11 cellular contexts compared by ENCODE assay signal in the genomic region with DNA sequence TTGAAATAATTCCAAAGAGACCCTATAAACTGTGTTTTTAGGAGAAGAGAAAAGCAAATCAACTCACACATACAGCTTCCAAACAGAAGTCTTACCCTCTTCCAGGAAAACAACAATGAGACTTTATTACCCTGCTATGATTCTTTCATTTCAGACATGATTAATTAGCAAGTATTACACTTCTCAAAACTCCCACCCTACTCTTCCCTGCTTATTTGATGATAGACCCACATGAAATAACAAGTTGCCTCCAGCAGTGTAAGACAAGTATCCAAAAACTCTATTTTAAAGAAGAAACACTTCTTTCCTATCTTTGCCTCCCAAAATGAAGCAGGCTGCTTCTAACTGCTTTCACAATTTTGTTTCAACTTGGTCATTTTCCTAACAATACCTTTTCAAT. TPM values are rescaled to one million over a fixed set of nuclear protein-coding genes. Genes with fewer than 3 reads are reported as not detected.
A peak's percentile ranks its signal among the peaks of the same experiment; 100 is the strongest.
DNase-seq lines count a peak whose midpoint lies in the region; ATAC-seq, FAIRE-seq and TF ChIP-seq lines count a peak whose summit lies in the region.
"Had no signal": no experiment of that assay in that cellular context is flagged by ENCODE, and none has a peak within 500 bp of the region (broad histone marks: within the 10 kb centered on the region; RNA-seq: fewer than 3 reads in every experiment).

No MANE protein-coding gene starts in this region.

- H2AFZ ChIP-seq in mammary epithelial cell (ENCODE audit: low read depth, low read length) (peak overlapping the region; percentile 6), HepG2 (ENCODE audit: low read length) (no peak overlapping the region)

- H3K9me3 Mint-ChIP-seq in activated CD4-positive, alpha-beta T cell treated with anti-CD3 and anti-CD28 coated beads, Interleukin-2, amount 10 ng/mL, durations not matched to agents 24 days and 14 days, result no peaks in the 10 kb centered on the region

- DNase-seq in mammary epithelial cell, result no peak
- no peak for DNase-seq in HepG2 (ENCODE audit: low spot score)
- no peak for DNase-seq in activated CD4-positive, alpha-beta T cell treated with anti-CD3 and anti-CD28 coated beads, Interleukin-2, amount 10 ng/mL, durations not matched to agents 24 days and 14 days
- no peak for DNase-seq in upper lobe of left lung
- no peak for DNase-seq in stimulated activated naive CD8-positive, alpha-beta T cell treated with anti-CD3 and anti-CD28 coated beads, Interleukin-15, Interleukin-2, amounts not matched to agents 100 U/mL and 50 U/mL, for 24 hours
- DNase-seq: activated CD4-positive, CD25-positive, alpha-beta regulatory T cell treated with anti-CD3 and anti-CD28 coated beads, Interleukin-2, amount 50 U/mL, for 72 hours; NCI-H2029 treated with DMSO at 0.1 percent for 48 hours had no signal

- H3K4me3 ChIP-seq in HEK293 (ENCODE audit: low read depth, low read length) (no peak overlapping the region), mammary epithelial cell (replicated peaks in 1 of 3; ENCODE audit: insufficient read depth in 1 of 3, low read depth in 2 of 3, low read length in 3 of 3) (peak overlapping the region in 1 of 3 experiments; percentile 1), HepG2 (replicated peaks in 1 of 3; ENCODE audit: insufficient read depth in 1 of 3, low read depth in 2 of 3, low read length in 3 of 3) (no peak overlapping the region), subcutaneous abdominal adipose tissue (ENCODE audit: low read depth in 1 of 5, low read length in 5 of 5) (peak overlapping the region in 3 of 5 donors; percentile 7 to 35 (median 21)), upper lobe of left lung (no peak overlapping the region)

- in situ Hi-C loops in mammary epithelial cell (cut with MboI; ENCODE audit: low sequenced_read_pairs in 2 of 2) (no loop called here), HepG2 (cut with HindIII; ENCODE audit: extremely low pct_ligation_motif_present, low pct_unique_long_range_greater_than_20kb) (no loop called here)

- dilution Hi-C loops in mammary epithelial cell (cut with HindIII; ENCODE audit: low sequenced_read_pairs), result no loop called here

- H3K27me3 ChIP-seq in mammary epithelial cell (ENCODE audit: insufficient read depth, low read length) (no peaks in the 10 kb centered on the region), HepG2 (ENCODE audit: control insufficient read depth in 1 of 2, insufficient read depth in 2 of 2, low read length in 2 of 2) (no peaks in the 10 kb centered on the region; a peak in 1 of 5 replicates), subcutaneous abdominal adipose tissue (ENCODE audit: control insufficient read depth in 5 of 5, insufficient read depth in 4 of 5, low read length in 5 of 5) (no peaks in the 10 kb centered on the region), upper lobe of left lung (no peaks in the 10 kb centered on the region)

- H3K27me3 Mint-ChIP-seq in activated CD4-positive, alpha-beta T cell treated with anti-CD3 and anti-CD28 coated beads, Interleukin-2, amount 10 ng/mL, durations not matched to agents 24 days and 14 days, result peaks cover 16% of the 10 kb centered on the region

- peaks cover 70% of the 10 kb centered on the region for H3K79me2 ChIP-seq in mammary epithelial cell (ENCODE audit: insufficient read depth, low read length)
- H3K79me2 ChIP-seq in HepG2 (ENCODE audit: insufficient read depth, low read length), result peaks cover 63% of the 10 kb centered on the region

- CTCF ChIA-PET in HEK293 (lab: Yijun Ruan, JAX), result interaction anchor here (0.6 to 1.2 kb wide), 3 partner anchors 10 to 388 kb away, joined by 3 read pairs; no protein-coding TSS in a partner anchor
- CTCF ChIA-PET in mammary epithelial cell (lab: Charles Lee; ENCODE audit: low non-redundant PET), result no interaction called here
- CTCF ChIA-PET in HepG2 (lab: Yijun Ruan, JAX; ENCODE audit: low intra/inter-chr PET ratio, low total read pairs), result no interaction called here

- no peak overlapping the region for H3K27ac Mint-ChIP-seq in activated CD4-positive, alpha-beta T cell treated with anti-CD3 and anti-CD28 coated beads, Interleukin-2, amount 10 ng/mL, durations not matched to agents 24 days and 14 days
- H3K27ac Mint-ChIP-seq: CD14-positive monocyte had no signal

- no peaks in the 10 kb centered on the region for H3K36me3 ChIP-seq in HEK293 (ENCODE audit: control insufficient read depth in 2 of 2, insufficient read depth in 1 of 2, low read length in 2 of 2)
- H3K36me3 ChIP-seq in mammary epithelial cell (ENCODE audit: insufficient read depth, low read length), result no peaks in the 10 kb centered on the region
- no peaks in the 10 kb centered on the region for H3K36me3 ChIP-seq in HepG2 (replicated peaks in 1 of 2; ENCODE audit: control insufficient read depth in 1 of 2, insufficient read depth in 2 of 2, low read length in 2 of 2)
- no peaks in the 10 kb centered on the region for H3K36me3 ChIP-seq in subcutaneous abdominal adipose tissue (ENCODE audit: control insufficient read depth in 5 of 5, insufficient read depth in 5 of 5, low read length in 5 of 5)
- no peaks in the 10 kb centered on the region for H3K36me3 ChIP-seq in upper lobe of left lung

- TF ChIP-seq CTCF in HEK293 (tag by site-specific recombination; IDR thresholded peaks at IDR 0.05) (no peak), mammary epithelial cell (conservative IDR thresholded peaks at IDR 0.05 in 1 of 2, IDR thresholded peaks at IDR 0.05 in 1 of 2; ENCODE audit: extremely low read depth in 1 of 2, insufficient read depth in 1 of 2, low read depth in 1 of 2, low read length in 2 of 2) (no peak), HepG2 (CRISPR knock-in tag; IDR thresholded peaks at IDR 0.05) (no peak), upper lobe of left lung (IDR thresholded peaks at IDR 0.05) (no peak)

- no peak for ATAC-seq in HepG2
- ATAC-seq in upper lobe of left lung (ENCODE audit: low FRiP score in 2 of 2), result no peak
- no peak for ATAC-seq in stimulated activated naive CD8-positive, alpha-beta T cell treated with anti-CD3 and anti-CD28 coated beads, Interleukin-15, Interleukin-2, amounts not matched to agents 100 U/mL and 50 U/mL, for 24 hours
- no peak for ATAC-seq in HG03095 (IDR thresholded peaks at IDR 0.05; ENCODE audit: unreplicated experiment)

- TF ChIP-seq EP300 in HepG2 (IDR thresholded peaks at IDR 0.05; ENCODE audit: low read depth in 2 of 2, low read length in 2 of 2) (no peak), HepG2 (CRISPR knock-in tag; IDR thresholded peaks at IDR 0.05; ENCODE audit: borderline replicate concordance) (no peak), upper lobe of left lung (IDR thresholded peaks at IDR 0.05) (no peak)

- BruUV-seq in mammary epithelial cell (replicated peaks; lab: Mats Ljungman, UMichigan), result no TSS peak
- BruUV-seq in HepG2 (replicated peaks; lab: Mats Ljungman, UMichigan), result no TSS peak

- H3K4me3 Mint-ChIP-seq in activated CD4-positive, alpha-beta T cell treated with anti-CD3 and anti-CD28 coated beads, Interleukin-2, amount 10 ng/mL, durations not matched to agents 24 days and 14 days, result no peak overlapping the region

- POLR2A ChIA-PET in HEK293 (lab: Yijun Ruan, JAX), result no interaction called here
- POLR2A ChIA-PET in HepG2 (lab: Yijun Ruan, JAX), result no interaction called here

- H3K9me3 ChIP-seq in HEK293 (ENCODE audit: control insufficient read depth, insufficient read depth, low read depth, low read length) (no peaks in the 10 kb centered on the region), mammary epithelial cell (replicated peaks; ENCODE audit: insufficient read depth, low read length) (no peaks in the 10 kb centered on the region), HepG2 (ENCODE audit: low read length) (no peaks in the 10 kb centered on the region), subcutaneous abdominal adipose tissue (ENCODE audit: control insufficient read depth in 5 of 5, low read length in 5 of 5) (no peaks in the 10 kb centered on the region), upper lobe of left lung (no peaks in the 10 kb centered on the region)

- no peaks in the 10 kb centered on the region for H3K4me1 Mint-ChIP-seq in activated CD4-positive, alpha-beta T cell treated with anti-CD3 and anti-CD28 coated beads, Interleukin-2, amount 10 ng/mL, durations not matched to agents 24 days and 14 days

- H4K20me1 ChIP-seq in mammary epithelial cell (ENCODE audit: insufficient read depth, low read length) (no peaks in the 10 kb centered on the region), HepG2 (ENCODE audit: insufficient read depth, low read length) (no peaks in the 10 kb centered on the region)

- H3K27ac ChIP-seq in HEK293 (ENCODE audit: extremely low read depth, low read depth, low read length) (no peak overlapping the region), mammary epithelial cell (ENCODE audit: insufficient read depth, low read depth, low read length) (no peak overlapping the region), HepG2 (ENCODE audit: extremely low read length, insufficient read depth, low read length) (no peak overlapping the region), subcutaneous abdominal adipose tissue (ENCODE audit: low read depth, low read length) (peak overlapping the region; percentile 89), upper lobe of left lung (peak overlapping the region in 2 of 4 donors; percentile 55 to 58)

- H3K36me3 Mint-ChIP-seq in activated CD4-positive, alpha-beta T cell treated with anti-CD3 and anti-CD28 coated beads, Interleukin-2, amount 10 ng/mL, durations not matched to agents 24 days and 14 days (ENCODE audit: low read depth), result peaks cover 2% of the 10 kb centered on the region

- H3K4me1 ChIP-seq in HEK293 (ENCODE audit: control insufficient read depth, insufficient read depth, low read length) (peaks cover 10% of the 10 kb centered on the region), mammary epithelial cell (ENCODE audit: insufficient read depth, low read length) (peaks cover 12% of the 10 kb centered on the region), HepG2 (ENCODE audit: insufficient read depth, low read length) (peaks cover 38% of the 10 kb centered on the region), subcutaneous abdominal adipose tissue (ENCODE audit: control insufficient read depth in 5 of 5, insufficient read depth in 5 of 5, low read length in 5 of 5) (peaks cover 0 to 41% (median 14%) of the 10 kb centered on the region in 5 donors), upper lobe of left lung (peaks cover 0 to 6% (median 0%) of the 10 kb centered on the region in 4 donors)

- no peak for TF ChIP-seq RAD21 in HepG2 (CRISPR knock-in tag; IDR thresholded peaks at IDR 0.05)

- intact Hi-C loops in mammary epithelial cell (cut with micrococcal nuclease), result loop anchor here (10.0 kb wide), 1 partner anchor 703 kb away; no protein-coding TSS in a partner anchor
- intact Hi-C loops in HepG2 (cut with micrococcal nuclease; ENCODE audit: unreplicated experiment), result no loop called here
- intact Hi-C loops in activated CD4-positive, alpha-beta T cell treated with anti-CD3 and anti-CD28 coated beads, Interleukin-2, amount 10 ng/mL, durations not matched to agents 24 days and 14 days (cut with micrococcal nuclease), result no loop called here

- no peak for FAIRE-seq in HepG2 (lab: Jason Lieb, UNC)

- H3K4me2 ChIP-seq in mammary epithelial cell (ENCODE audit: insufficient read depth, low read depth, low read length) (peak overlapping the region; percentile 81), HepG2 (ENCODE audit: low read depth, low read length) (peak overlapping the region; percentile 36; the same call in 1 of the 2 replicates)

- TF ChIP-seq POLR2A in HepG2 (IDR thresholded peaks at IDR 0.05; ENCODE audit: insufficient read depth in 1 of 2, low read depth in 2 of 2, low read length in 2 of 2), result no peak
- no peak for TF ChIP-seq POLR2A in upper lobe of left lung (IDR thresholded peaks at IDR 0.05)

- H3K9ac ChIP-seq in mammary epithelial cell (ENCODE audit: insufficient read depth, low read length), result no peak overlapping the region
- no peak overlapping the region for H3K9ac ChIP-seq in HepG2 (ENCODE audit: insufficient read depth, low read depth, low read length)
- H3K9ac ChIP-seq in subcutaneous abdominal adipose tissue (ENCODE audit: low read length in 5 of 5), result peak overlapping the region in 2 of 5 donors; percentile 56 to 86

RNA-seq across cellular contexts. Expression of a gene that starts 4.1 kb away (rescaled TPM):
- total RNA-seq in mammary epithelial cell, result 10 to 100 TPM in 1 of 2 donors, 1 to 10 TPM in 1; 2.5 to 10.7 TPM
- polyA plus RNA-seq in mammary epithelial cell, result 2.7 TPM
- polyA minus RNA-seq in mammary epithelial cell, result 6.9 TPM
- 6.6 and 11.6 TPM in 2 replicates for total RNA-seq in HepG2 (2016; rRNA removed; fragmentation: Illumina TruSeq; extraction: Trizol)
- total RNA-seq in HepG2 (2016; cell fraction: cytosol; rRNA removed; fragmentation: Illumina TruSeq; extraction: Trizol; ENCODE audit: low read depth), result 0.81 and 1.4 TPM in 2 replicates
- 6.1 and 11.5 TPM in 2 replicates for total RNA-seq in HepG2 (2016; cell fraction: insoluble cytoplasmic fraction; rRNA removed; fragmentation: Illumina TruSeq; extraction: Trizol)
- total RNA-seq in HepG2 (2016; cell fraction: membrane; rRNA removed; fragmentation: Illumina TruSeq; extraction: Trizol), result 3.7 and 3.9 TPM in 2 replicates
- 13.5 and 18.6 TPM in 2 replicates for total RNA-seq in HepG2 (2016; cell fraction: nucleus; rRNA removed; fragmentation: Illumina TruSeq; extraction: Trizol)
- polyA plus RNA-seq in HepG2 (2011; rRNA removed), result 5.3 and 6.7 TPM in 2 replicates
- 2.8 and 3.5 TPM in 2 replicates for polyA plus RNA-seq in HepG2 (2011; cell fraction: cytosol; rRNA removed)
- polyA plus RNA-seq in HepG2 (2011; cell fraction: nucleus; rRNA removed), result 8.1 and 9.8 TPM in 2 replicates
- 5.9 and 7.7 TPM in 2 replicates for polyA plus RNA-seq in HepG2 (2012)
- polyA plus RNA-seq in HepG2 (2016; cell fraction: cytosol; fragmentation: Illumina TruSeq; extraction: Trizol; ENCODE audit: low read depth), result 0.47 and 0.76 TPM in 2 replicates
- 6.4 and 6.6 TPM in 2 replicates for polyA plus RNA-seq in HepG2 (2016; cell fraction: insoluble cytoplasmic fraction; fragmentation: Illumina TruSeq; extraction: Trizol; ENCODE audit: low read depth)
- 1.2 and 1.3 TPM in 2 replicates for polyA plus RNA-seq in HepG2 (2016; cell fraction: membrane; fragmentation: Illumina TruSeq; extraction: Trizol; ENCODE audit: low read depth)
- 12.1 and 13.6 TPM in 2 replicates for polyA plus RNA-seq in HepG2 (2016; cell fraction: nucleus; fragmentation: Illumina TruSeq; extraction: Trizol; ENCODE audit: insufficient read depth, low read depth)
- polyA minus RNA-seq in HepG2 (2011; rRNA and poly(A)+ RNA removed; ENCODE audit: low replicate concordance), result 6.0 and 12.1 TPM in 2 replicates
- polyA minus RNA-seq in HepG2 (2011; cell fraction: cytosol; rRNA and poly(A)+ RNA removed), result 6.7 TPM in 2 replicates
- polyA minus RNA-seq in HepG2 (2011; cell fraction: nucleus; rRNA and poly(A)+ RNA removed), result 21.6 and 30.1 TPM in 2 replicates
- total RNA-seq in activated CD4-positive, alpha-beta T cell treated with anti-CD3 and anti-CD28 coated beads, Interleukin-2, amount 10 ng/mL, durations not matched to agents 24 days and 14 days, result not detected in 2 replicates
- total RNA-seq in upper lobe of left lung, result 1 to 10 TPM in 5 of 6 donors, under 1 TPM in 1; 0.91 to 4.5 (median 4.1) TPM
- polyA plus RNA-seq: CD14-positive monocyte had no signal

Comparison
In these comparisons a context has a peak if more than half of its experiments do, and no peak if none do; other contexts are left out.
1. H3K4me3 ChIP-seq: peak in subcutaneous abdominal adipose tissue (3 of 5); none in HEK293 (single experiment), HepG2 (0 of 3) and upper lobe of left lung (0 of 4).